ENCODE assay signal across 17 cellular contexts in genomic region chr16:25568991-25569390, GRCh38.
DNase-seq lines count a peak whose midpoint lies in the region; ATAC-seq, FAIRE-seq and TF ChIP-seq lines count a peak whose summit lies in the region.
"Had no signal": no experiment of that assay in that cellular context is flagged by ENCODE, and none has a peak within 500 bp of the region (broad histone marks: within the 10 kb centered on the region; RNA-seq: fewer than 3 reads in every experiment).

No MANE protein-coding gene starts in this region.

- no peak for FAIRE-seq in HepG2 (lab: Jason Lieb, UNC)
- FAIRE-seq: A549, D721Med, G401.6, GM12891 had no signal

- ATAC-seq in HepG2 (no peak), right lobe of liver (no peak)
- ATAC-seq: A549; CD8-positive, alpha-beta T cell had no signal

- TF ChIP-seq POLR2A in HepG2 (IDR thresholded peaks at IDR 0.05; ENCODE audit: insufficient read depth in 1 of 2, low read depth in 2 of 2, low read length in 2 of 2) (no peak), right lobe of liver (IDR thresholded peaks at IDR 0.05) (no peak)

- no peaks in the 10 kb centered on the region for H3K36me3 ChIP-seq in HepG2 (replicated peaks in 1 of 2; ENCODE audit: control insufficient read depth in 1 of 2, insufficient read depth in 2 of 2, low read length in 2 of 2)
- no peaks in the 10 kb centered on the region for H3K36me3 ChIP-seq in right lobe of liver

- H3K9me3 ChIP-seq in HepG2 (ENCODE audit: low read length), result peaks cover 13% of the 10 kb centered on the region; the same call in 1 of the 2 replicates
- no peaks in the 10 kb centered on the region for H3K9me3 ChIP-seq in right lobe of liver
- H3K9me3 ChIP-seq in iPS-18c (ENCODE audit: control insufficient read depth, insufficient read depth, low read length), result peaks cover 2% of the 10 kb centered on the region
- H3K9me3 ChIP-seq: A549 had no signal

- H3K4me1 ChIP-seq in HepG2 (ENCODE audit: insufficient read depth, low read length) (no peaks in the 10 kb centered on the region), right lobe of liver (no peaks in the 10 kb centered on the region)
- H3K4me1 ChIP-seq: A549 had no signal

- in situ Hi-C loops in HepG2 (cut with HindIII; ENCODE audit: extremely low pct_ligation_motif_present, low pct_unique_long_range_greater_than_20kb), result no loop called here

- POLR2A ChIA-PET in HepG2 (lab: Yijun Ruan, JAX), result no interaction called here

- no peaks in the 10 kb centered on the region for H4K20me1 ChIP-seq in HepG2 (ENCODE audit: insufficient read depth, low read length)

- WGBS in HepG2 (ENCODE audit: low lambda C conversion rate), result 5% methylated on average over 2 of the region's 2 CpGs
- WGBS in right lobe of liver (ENCODE audit: insufficient coverage, low coverage, low lambda C conversion rate, missing lambda C conversion rate), result 89% methylated on average over 1 of the region's 2 CpGs

- no peak for TF ChIP-seq RAD21 in HepG2 (CRISPR knock-in tag; IDR thresholded peaks at IDR 0.05)

- H3K79me2 ChIP-seq in HepG2 (ENCODE audit: insufficient read depth, low read length), result no peaks in the 10 kb centered on the region

- H3K4me3 ChIP-seq in HepG2 (replicated peaks in 1 of 3; ENCODE audit: insufficient read depth in 1 of 3, low read depth in 2 of 3, low read length in 3 of 3) (no peak overlapping the region), right lobe of liver (no peak overlapping the region), epithelial cell of esophagus (ENCODE audit: low read length) (no peak overlapping the region), iPS-18c (ENCODE audit: insufficient read depth, low read depth, low read length) (peak overlapping the region; percentile 3; the same call in 1 of the 2 replicates)
- H3K4me3 ChIP-seq: A549, GM23248 had no signal

- no peak overlapping the region for H3K9ac ChIP-seq in HepG2 (ENCODE audit: insufficient read depth, low read depth, low read length)
- H3K9ac ChIP-seq: GM23248 had no signal

- no peak overlapping the region for H3K27ac ChIP-seq in HepG2 (ENCODE audit: extremely low read length, insufficient read depth, low read length)
- no peak overlapping the region for H3K27ac ChIP-seq in right lobe of liver
- H3K27ac ChIP-seq: A549, GM23248 had no signal

- no TSS peak for BruUV-seq in HepG2 (replicated peaks; lab: Mats Ljungman, UMichigan)

- TF ChIP-seq CTCF in HepG2 (CRISPR knock-in tag; IDR thresholded peaks at IDR 0.05), result no peak
- no peak for TF ChIP-seq CTCF in right lobe of liver (IDR thresholded peaks at IDR 0.05)
- no peak for TF ChIP-seq CTCF in epithelial cell of esophagus (IDR thresholded peaks at IDR 0.05; ENCODE audit: insufficient read depth, low read depth, low read length, missing control alignments)

- DNase-seq in HepG2 (ENCODE audit: low spot score) (no peak), right lobe of liver (no peak), epithelial cell of esophagus (ENCODE audit: low read depth) (peak; percentile 97), putamen (ENCODE audit: low spot score) (no peak), HK-2 (ENCODE audit: unreplicated experiment) (no peak)
- DNase-seq: CD8-positive, alpha-beta T cell; COR-L47; DMS153; DMS79 treated with DMSO at 0.1 percent for 48 hours; EL; GM23248; H7 had no signal

- intact Hi-C loops in HepG2 (cut with micrococcal nuclease; ENCODE audit: unreplicated experiment) (no loop called here), right lobe of liver (cut with DNase I) (no loop called here)

- H2AFZ ChIP-seq in HepG2 (ENCODE audit: low read length), result no peak overlapping the region
- H2AFZ ChIP-seq: GM23248 had no signal

- TF ChIP-seq EP300 in HepG2 (IDR thresholded peaks at IDR 0.05; ENCODE audit: low read depth in 2 of 2, low read length in 2 of 2) (no peak), HepG2 (CRISPR knock-in tag; IDR thresholded peaks at IDR 0.05; ENCODE audit: borderline replicate concordance) (no peak)

- no peak overlapping the region for H3K4me2 ChIP-seq in HepG2 (ENCODE audit: low read depth, low read length)
- H3K4me2 ChIP-seq: A549 had no signal

- CTCF ChIA-PET in HepG2 (lab: Yijun Ruan, JAX; ENCODE audit: low intra/inter-chr PET ratio, low total read pairs), result no interaction called here

- H3K27me3 ChIP-seq in HepG2 (ENCODE audit: control insufficient read depth in 1 of 2, insufficient read depth in 2 of 2, low read length in 2 of 2) (no peaks in the 10 kb centered on the region; a peak in 1 of 5 replicates), right lobe of liver (no peaks in the 10 kb centered on the region)

TF ChIP-seq in HepG2, 621 proteins besides CTCF, POLR2A, EP300 and RAD21:
- TF ChIP-seq DPF2 (CRISPR knock-in tag; IDR thresholded peaks at IDR 0.05; ENCODE audit: borderline replicate concordance, low read depth) (no peak), TP53 (CRISPR knock-in tag; conservative IDR thresholded peaks at IDR 0.05) (peak; percentile 66; the same call in 1 of the 2 replicates), ZNF44 (CRISPR knock-in tag; IDR thresholded peaks at IDR 0.05) (no peak)
